ENCODE assay signal across 19 cellular contexts in the genomic region with DNA sequence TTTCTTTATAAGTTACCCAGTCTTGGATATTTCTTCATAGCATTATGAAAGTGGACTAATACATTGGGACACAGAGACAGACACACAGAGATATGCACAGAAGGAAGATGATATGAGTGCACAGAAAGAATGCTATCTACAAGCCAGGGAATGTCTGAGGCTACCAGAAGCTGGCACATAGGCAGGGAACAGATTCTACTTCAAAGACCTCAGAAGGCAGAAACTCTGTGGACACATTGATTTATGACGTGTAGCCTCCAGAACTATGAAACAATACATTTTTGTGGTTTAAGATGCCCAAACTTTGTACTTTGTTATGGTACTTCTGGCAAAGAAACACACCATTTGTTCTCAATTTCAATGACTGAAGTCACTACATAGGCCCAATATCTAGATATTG.
DNase-seq lines count a peak whose midpoint lies in the region; ATAC-seq and TF ChIP-seq lines count a peak whose summit lies in the region.
"Had no signal": no experiment of that assay in that cellular context is flagged by ENCODE, and none has a peak within 500 bp of the region (broad histone marks: within the 10 kb centered on the region; RNA-seq: fewer than 3 reads in every experiment).

No MANE protein-coding gene starts in this region.

- DNase-seq in BJ (ENCODE audit: low read depth) = peak; percentile 68
- peak; percentile 50 for DNase-seq in MV-4-11 (lab: John Stamatoyannopoulos, UW)
- DNase-seq in epidermal melanocyte (ENCODE audit: insufficient read length, low spot score) = peak; percentile 34
- no peak for DNase-seq in nephron progenitor cell
- no peak for DNase-seq in central memory CD4-positive, alpha-beta T cell
- DNase-seq in stimulated activated CD4-positive, alpha-beta T cell treated with anti-CD3 and anti-CD28 coated beads, Interleukin-1b, Interleukin-23, amount 100 ng/mL, for 48 hours = no peak
- DNase-seq: activated naive CD4-positive, alpha-beta T cell treated with anti-CD3 and anti-CD28 coated beads, Interleukin-2, amount 50 U/mL, for 16 hours; DMS79; endodermal cell; GOT3; mesendoderm; NCI-H1092 treated with DMSO at 0.1 percent for 48 hours; NCI-H2171 treated with DMSO at 0.1 percent for 48 hours; right cardiac atrium had no signal

- H3K36me3 ChIP-seq in BJ (ENCODE audit: control insufficient read depth, insufficient read depth, low read length) = no peaks in the 10 kb centered on the region
- H3K36me3 ChIP-seq: cardiac muscle cell, neural progenitor cell, suprapubic skin had no signal

- peak overlapping the region; percentile 4 for H3K27ac Mint-ChIP-seq in nephron progenitor cell
- H3K27ac Mint-ChIP-seq: endodermal cell, neural progenitor cell had no signal

- peaks cover 6% of the 10 kb centered on the region for H3K4me1 Mint-ChIP-seq in nephron progenitor cell
- H3K4me1 Mint-ChIP-seq: endodermal cell, neural progenitor cell had no signal

- peaks cover 7% of the 10 kb centered on the region for H3K36me3 Mint-ChIP-seq in nephron progenitor cell (ENCODE audit: low read depth)
- H3K36me3 Mint-ChIP-seq: neural progenitor cell had no signal

- TF ChIP-seq CTCF in BJ (IDR thresholded peaks at IDR 0.05; ENCODE audit: insufficient read depth, low read depth, low read length) (no peak), nephron progenitor cell (IDR thresholded peaks at IDR 0.05) (no peak)

- CTCF ChIA-PET in BJ (lab: Yijun Ruan, JAX) = no interaction called here

- ATAC-seq in HG03460 (IDR thresholded peaks at IDR 0.05; ENCODE audit: unreplicated experiment) = no peak
- ATAC-seq in HG03432 (IDR thresholded peaks at IDR 0.05; ENCODE audit: unreplicated experiment) = no peak
- ATAC-seq: right cardiac atrium had no signal

- peaks cover 20% of the 10 kb centered on the region for H3K9me3 Mint-ChIP-seq in nephron progenitor cell
- H3K9me3 Mint-ChIP-seq: endodermal cell had no signal

- H3K4me3 Mint-ChIP-seq in nephron progenitor cell = no peak overlapping the region
- H3K4me3 Mint-ChIP-seq: endodermal cell, neural progenitor cell had no signal

- POLR2A ChIA-PET in BJ (lab: Charles Lee) = no interaction called here

- no peak overlapping the region for H3K4me3 ChIP-seq in BJ (ENCODE audit: low read depth, low read length)
- H3K4me3 ChIP-seq: cardiac muscle cell, neural progenitor cell, suprapubic skin had no signal

- no peaks in the 10 kb centered on the region for H3K27me3 Mint-ChIP-seq in nephron progenitor cell (ENCODE audit: low read depth, poor library complexity)

- H3K27me3 ChIP-seq in BJ (ENCODE audit: control insufficient read depth, insufficient read depth, low read length) = no peaks in the 10 kb centered on the region
- H3K27me3 ChIP-seq: cardiac muscle cell, neural progenitor cell, suprapubic skin had no signal

Comparison
In these comparisons a context has a peak if more than half of its experiments do, and no peak if none do; other contexts are left out.
1. DNase-seq: peak in BJ (single experiment), MV-4-11 (single experiment) and epidermal melanocyte (single experiment); none in nephron progenitor cell (single experiment), central memory CD4-positive, alpha-beta T cell (single experiment) and stimulated activated CD4-positive, alpha-beta T cell treated with anti-CD3 and anti-CD28 coated beads, Interleukin-1b, Interleukin-23, amount 100 ng/mL, for 48 hours (single experiment).